8 cellular contexts compared by ENCODE assay signal in the genomic region with DNA sequence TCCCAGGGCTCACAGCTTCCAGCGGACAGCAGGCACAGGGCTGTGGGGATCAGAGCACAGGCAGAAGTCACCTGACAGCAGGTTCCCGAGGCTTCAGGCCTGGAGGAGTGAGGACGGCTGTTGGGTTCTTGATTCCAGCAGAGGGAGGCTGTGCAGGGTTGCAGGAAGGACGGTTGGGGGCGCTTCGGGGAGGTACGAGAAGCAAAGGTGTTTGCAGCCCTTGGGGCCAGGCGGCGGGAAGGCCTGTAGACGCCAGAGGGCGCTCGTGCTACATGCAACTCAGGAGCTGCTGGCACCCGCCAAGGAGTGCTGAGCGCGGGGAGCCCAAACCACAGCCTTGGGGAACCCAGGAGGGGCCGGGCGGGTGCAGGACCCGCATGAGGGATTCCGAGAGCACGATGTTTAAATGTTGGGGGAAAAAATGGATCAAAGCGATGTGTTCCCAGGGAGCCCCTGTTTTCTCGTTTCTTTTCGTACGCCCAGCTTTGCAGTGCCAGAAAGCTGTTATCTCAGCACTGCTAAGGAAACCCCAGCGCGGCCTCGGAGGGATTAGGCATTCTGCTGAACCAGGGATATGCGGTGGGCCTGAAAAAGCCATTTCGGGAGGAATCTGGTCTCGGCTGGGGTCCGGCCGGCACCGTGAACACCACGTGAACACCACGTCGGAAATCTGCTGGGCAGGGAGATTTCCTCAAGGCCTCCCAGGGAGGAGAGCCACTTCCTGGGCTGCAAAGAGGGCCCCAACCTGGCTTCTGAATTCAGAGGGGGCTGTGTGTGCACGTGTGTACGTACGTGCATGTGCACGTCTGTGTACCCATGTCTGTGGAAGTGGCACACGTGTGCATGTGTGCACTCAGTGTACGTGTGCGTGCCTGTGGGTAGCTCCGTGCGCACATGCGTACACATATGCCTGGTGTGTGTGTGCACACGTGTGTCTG.
DNase-seq lines count a peak whose midpoint lies in the region; ATAC-seq and TF ChIP-seq lines count a peak whose summit lies in the region.

No MANE protein-coding gene starts in this region.

- H2BK20ac ChIP-seq in IMR-90 (ENCODE audit: low read depth, low read length) = peak overlapping the region; percentile 74

- H2AK9ac ChIP-seq in IMR-90 (replicated peaks; ENCODE audit: low read depth, low read length, poor library complexity) = peak overlapping the region; percentile 88

- peak overlapping the region; percentile 61 for H4K5ac ChIP-seq in IMR-90 (ENCODE audit: low read depth, low read length)

- CTCF ChIA-PET in IMR-90 (lab: Yijun Ruan, JAX) = interaction anchor here (0.5 to 5.1 kb wide), 13 partner anchors 11 to 458 kb away, joined by 3 to 116 read pairs (median 3); a partner anchor contains a TSS

- POLR2A ChIA-PET in IMR-90 (lab: Charles Lee; ENCODE audit: unreplicated experiment) = interaction anchor here (1.0 to 1.4 kb wide), 2 partner anchors 355 to 397 kb away, joined by 3 to 4 read pairs; a partner anchor contains a TSS

- TF ChIP-seq POLR2A in IMR-90 (IDR thresholded peaks at IDR 0.05; ENCODE audit: low read depth, low read length) = peak; percentile 59; the same call in 1 of the 2 replicates

- H3K27ac ChIP-seq in C4-2B (no peak overlapping the region), IMR-90 (ENCODE audit: insufficient read depth, low read length) (peak overlapping the region; percentile 78; the same call in 1 of the 2 replicates)

- peaks cover 14% of the 10 kb centered on the region for H3K4me1 ChIP-seq in IMR-90 (ENCODE audit: control insufficient read depth, insufficient read depth, low read length)

- H2AK5ac ChIP-seq in IMR-90 (ENCODE audit: low read depth, low read length) = peak overlapping the region; percentile 100

- peak overlapping the region; percentile 10 for H2BK5ac ChIP-seq in IMR-90 (ENCODE audit: low read depth, low read length, poor library complexity, severe bottlenecking)

- DNase-seq in GM20000 (ENCODE audit: low spot score) = peak; percentile 89
- DNase-seq in IMR-90 = peak; percentile 85
- DNase-seq in OCI-M1 (lab: John Stamatoyannopoulos, UW) = peak; percentile 94
- peak; percentile 89 for DNase-seq in activated T-cell treated with anti-CD3 and anti-CD28 coated beads for 24 hours (ENCODE audit: low read depth)
- DNase-seq in epithelial cell of proximal tubule (ENCODE audit: low read depth) = peak; percentile 29
- peak; percentile 92 for DNase-seq in mucosa of gallbladder (ENCODE audit: low spot score)
- peak; percentile 86 to 91 for DNase-seq in stimulated activated CD8-positive, alpha-beta memory T cell treated with anti-CD3 and anti-CD28 coated beads, Interleukin-2, amount 100 ng/mL, for 48 hours (ENCODE audit: low read depth in 2 of 2)

- peak overlapping the region; percentile 3 to 81; a peak in 2 of 4 replicates for H4K8ac ChIP-seq in IMR-90 (ENCODE audit: low read depth in 2 of 2, low read length in 2 of 2)

- H3K4ac ChIP-seq in IMR-90 (ENCODE audit: low read depth, low read length) = peak overlapping the region; percentile 95

- no peaks in the 10 kb centered on the region for H4K20me1 ChIP-seq in IMR-90 (ENCODE audit: insufficient read depth, low read length)

- peak overlapping the region; percentile 87 for H2BK120ac ChIP-seq in IMR-90 (ENCODE audit: low read depth, low read length)

- H3K4me2 ChIP-seq in IMR-90 (ENCODE audit: low read depth, low read length) = peak overlapping the region; percentile 39

- peak; percentile 97 for TF ChIP-seq RAD21 in IMR-90 (IDR thresholded peaks at IDR 0.05; ENCODE audit: low read length)

- H3K4me3 ChIP-seq in IMR-90 (ENCODE audit: insufficient read depth, low read depth, low read length) = no peak overlapping the region
- no peak overlapping the region for H3K4me3 ChIP-seq in epithelial cell of proximal tubule (ENCODE audit: low read depth, low read length)

- peaks cover 3% of the 10 kb centered on the region for H3K9me1 ChIP-seq in IMR-90 (ENCODE audit: insufficient read depth, low read length)

- dilution Hi-C loops in IMR-90 (cut with HindIII; ENCODE audit: low sequenced_read_pairs, unreplicated experiment) = no loop called here

- no peaks in the 10 kb centered on the region for H3K9me3 ChIP-seq in IMR-90 (ENCODE audit: control insufficient read depth, insufficient read depth, low read length)

- peak overlapping the region; percentile 69 for H3K23ac ChIP-seq in IMR-90 (ENCODE audit: low read depth, low read length)

- in situ Hi-C loops in IMR-90 (cut with MboI; ENCODE audit: low sequenced_read_pairs) = loop anchor here (5.0 kb wide), 2 partner anchors 106 to 354 kb away; a partner anchor contains a TSS

- peak overlapping the region; percentile 76; the same call in 1 of the 2 replicates for H3K18ac ChIP-seq in IMR-90 (ENCODE audit: low read depth, low read length)

- 34% methylated on average over 41 of the region's 47 CpGs; no CpG with 5 or more reads in 1 of the 2 experiments for WGBS in IMR-90 (ENCODE audit: extremely low coverage in 2 of 2, insufficient read length in 1 of 2), 2 experiments

- no peak overlapping the region; the same call in 1 of the 2 replicates for H3K9ac ChIP-seq in IMR-90 (ENCODE audit: low read depth, low read length)

- 0 out of 2 replicates have a peak overlapping the region, but pooled peaks have one; percentile 27 for H3K56ac ChIP-seq in IMR-90 (ENCODE audit: extremely low read depth, insufficient read depth, low read length)

- H3K27me3 ChIP-seq in IMR-90 (ENCODE audit: control insufficient read depth, insufficient read depth, low read length) = peaks cover 8% of the 10 kb centered on the region; the same call in 1 of the 2 replicates

- peak overlapping the region; percentile 74; the same call in 1 of the 3 replicates for H2BK15ac ChIP-seq in IMR-90 (ENCODE audit: low read depth, low read length)

- TF ChIP-seq CTCF in C4-2B (conservative IDR thresholded peaks at IDR 0.05) = peak; percentile 99
- TF ChIP-seq CTCF in GM20000 (IDR thresholded peaks at IDR 0.05; ENCODE audit: extremely low read depth, missing control alignments) = peak; percentile 98
- TF ChIP-seq CTCF in IMR-90 (conservative IDR thresholded peaks at IDR 0.05; ENCODE audit: low read depth, low read length) = peak; percentile 99
- peak; percentile 98 for TF ChIP-seq CTCF in epithelial cell of proximal tubule (conservative IDR thresholded peaks at IDR 0.05; ENCODE audit: low read depth, low read length)

- H4K91ac ChIP-seq in IMR-90 (ENCODE audit: insufficient read depth, low read depth, low read length) = peak overlapping the region; percentile 88

- H3K14ac ChIP-seq in IMR-90 (replicated peaks; ENCODE audit: low read depth, low read length) = peak overlapping the region; percentile 72

- intact Hi-C loops in IMR-90 (cut with micrococcal nuclease) = loop anchor here (1.0 to 5.0 kb wide), 5 partner anchors 166 to 459 kb away; a partner anchor contains a TSS

- ATAC-seq in IMR-90 (ENCODE audit: low read depth) = peak; percentile 70

- no peaks in the 10 kb centered on the region for H3K79me1 ChIP-seq in IMR-90 (ENCODE audit: low read depth in 1 of 2, low read length in 2 of 2)

- peak overlapping the region; percentile 87 for H2AFZ ChIP-seq in IMR-90 (replicated peaks; ENCODE audit: low read length, poor library complexity)

- no peaks in the 10 kb centered on the region for H3K36me3 ChIP-seq in IMR-90 (ENCODE audit: control insufficient read depth, insufficient read depth, low read length)

- BruUV-seq in IMR-90 (replicated peaks; lab: Mats Ljungman, UMichigan) = no TSS peak

TF ChIP-seq in IMR-90, 13 proteins besides CTCF, POLR2A, EP300 and RAD21:
- TF ChIP-seq SMC3 (IDR thresholded peaks at IDR 0.05; ENCODE audit: low read depth, low read length) (peak; percentile 99), MXI1 (IDR thresholded peaks at IDR 0.05; ENCODE audit: borderline replicate concordance, low read depth, low read length) (no peak), MAZ (IDR thresholded peaks at IDR 0.05; ENCODE audit: borderline replicate concordance, low read depth, low read length) (peak; percentile 75), FOS (IDR thresholded peaks at IDR 0.05; ENCODE audit: low read depth, low read length) (no peak), CEBPB (IDR thresholded peaks at IDR 0.05; ENCODE audit: low read depth, low read length) (no peak), MAFK (IDR thresholded peaks at IDR 0.05; ENCODE audit: low read depth, low read length) (no peak), CHD1 (IDR thresholded peaks at IDR 0.05; ENCODE audit: low read depth, low read length) (no peak), RFX5 (IDR thresholded peaks at IDR 0.05; ENCODE audit: low read depth, low read length) (no peak), NFE2L2 (IDR thresholded peaks at IDR 0.05; ENCODE audit: low read depth, low read length) (no peak), BHLHE40 (IDR thresholded peaks at IDR 0.05; ENCODE audit: low read depth, low read length) (peak; percentile 28; the same call in 1 of the 2 replicates), RCOR1 (IDR thresholded peaks at IDR 0.05; ENCODE audit: insufficient replicate concordance, low read length) (no peak)
- TF ChIP-seq, protein P1, sequence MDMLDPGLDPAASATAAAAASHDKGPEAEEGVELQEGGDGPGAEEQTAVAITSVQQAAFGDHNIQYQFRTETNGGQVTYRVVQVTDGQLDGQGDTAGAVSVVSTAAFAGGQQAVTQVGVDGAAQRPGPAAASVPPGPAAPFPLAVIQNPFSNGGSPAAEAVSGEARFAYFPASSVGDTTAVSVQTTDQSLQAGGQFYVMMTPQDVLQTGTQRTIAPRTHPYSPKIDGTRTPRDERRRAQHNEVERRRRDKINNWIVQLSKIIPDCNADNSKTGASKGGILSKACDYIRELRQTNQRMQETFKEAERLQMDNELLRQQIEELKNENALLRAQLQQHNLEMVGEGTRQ (IDR thresholded peaks at IDR 0.05; ENCODE audit: low read depth, low read length) = peak; percentile 17; the same call in 1 of the 2 replicates
- TF ChIP-seq, protein P2, sequence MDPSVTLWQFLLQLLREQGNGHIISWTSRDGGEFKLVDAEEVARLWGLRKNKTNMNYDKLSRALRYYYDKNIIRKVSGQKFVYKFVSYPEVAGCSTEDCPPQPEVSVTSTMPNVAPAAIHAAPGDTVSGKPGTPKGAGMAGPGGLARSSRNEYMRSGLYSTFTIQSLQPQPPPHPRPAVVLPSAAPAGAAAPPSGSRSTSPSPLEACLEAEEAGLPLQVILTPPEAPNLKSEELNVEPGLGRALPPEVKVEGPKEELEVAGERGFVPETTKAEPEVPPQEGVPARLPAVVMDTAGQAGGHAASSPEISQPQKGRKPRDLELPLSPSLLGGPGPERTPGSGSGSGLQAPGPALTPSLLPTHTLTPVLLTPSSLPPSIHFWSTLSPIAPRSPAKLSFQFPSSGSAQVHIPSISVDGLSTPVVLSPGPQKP (IDR thresholded peaks at IDR 0.05; ENCODE audit: borderline replicate concordance, low read depth, low read length) = no peak

Comparison
In these comparisons a context has a peak if more than half of its experiments do, and no peak if none do; other contexts are left out.
1. DNase-seq: peak in every context shown above with its lines; median percentile 94 in OCI-M1; 92 in mucosa of gallbladder; 89 in GM20000; 89 in activated T-cell treated with anti-CD3 and anti-CD28 coated beads for 24 hours; 88 in stimulated activated CD8-positive, alpha-beta memory T cell treated with anti-CD3 and anti-CD28 coated beads, Interleukin-2, amount 100 ng/mL, for 48 hours; 85 in IMR-90; 29 in epithelial cell of proximal tubule.